1 cellular context compared by ENCODE assay signal in genomic region chr11:70397983-70398833, GRCh38.
TF ChIP-seq lines count a peak whose summit lies in the region.

Gene CTTN, plus strand, starts transcription at chr11:70398529. Its CDS starts 8,769 bp downstream, at chr11:70407298.

TF ChIP-seq in K562, 482 proteins besides CTCF, POLR2A, EP300 and RAD21 (continued from another document and continues in another):
- TF ChIP-seq HMBOX1 (IDR thresholded peaks at IDR 0.05) (no peak), OTX1 (CRISPR knock-in tag; IDR thresholded peaks at IDR 0.05) (no peak), GABPB1 (CRISPR knock-in tag; IDR thresholded peaks at IDR 0.05) (peak; percentile 70), HNRNPL (IDR thresholded peaks at IDR 0.05; ENCODE audit: low read depth, low read length) (peak; percentile 25; the same call in 1 of the 2 replicates), KAT8 (IDR thresholded peaks at IDR 0.05; ENCODE audit: low read depth) (no peak), RB1 (IDR thresholded peaks at IDR 0.05; ENCODE audit: low read depth) (peak; percentile 27), USF1 (CRISPR knock-in tag; IDR thresholded peaks at IDR 0.05) (peak; percentile 62), DACH1 (IDR thresholded peaks at IDR 0.05; ENCODE audit: partially characterized antibody) (peak; percentile 44), MXI1 (IDR thresholded peaks at IDR 0.05; ENCODE audit: low read depth, low read length) (0 out of 2 replicates have a peak, but pooled peaks have one; percentile 21), SAP30 (IDR thresholded peaks at IDR 0.05; ENCODE audit: borderline replicate concordance, insufficient read depth, low read depth, low read length, poor library complexity, severe bottlenecking) (peak; percentile 62), NCOA1 (IDR thresholded peaks at IDR 0.05; ENCODE audit: low read depth) (0 out of 2 replicates have a peak, but pooled peaks have one; percentile 40), CREB1 (IDR thresholded peaks at IDR 0.05) (peak; percentile 11; the same call in 1 of the 2 replicates), CREB1 (CRISPR knock-in tag; IDR thresholded peaks at IDR 0.05) (no peak), ZNF232 (CRISPR knock-in tag; IDR thresholded peaks at IDR 0.05) (peak; percentile 69; the same call in 1 of the 2 replicates), HDAC2 (IDR thresholded peaks at IDR 0.05) (peak; percentile 70; the same call in 1 of the 2 replicates), ETV1 (tag; conservative IDR thresholded peaks at IDR 0.05; ENCODE audit: low read depth) (peak; percentile 56), ZBTB11 (CRISPR knock-in tag; IDR thresholded peaks at IDR 0.05) (peak; percentile 73 to 79 (median 73); a peak in 5 of 6 replicates), SRSF3 (IDR thresholded peaks at IDR 0.05; ENCODE audit: insufficient read depth, low read length) (no peak), ZNF124 (CRISPR knock-in tag; IDR thresholded peaks at IDR 0.05) (no peak), ESRRA (IDR thresholded peaks at IDR 0.05; ENCODE audit: borderline replicate concordance, low read depth) (peak; percentile 91; the same call in 1 of the 2 replicates), ZFPM2 (CRISPR knock-in tag; IDR thresholded peaks at IDR 0.05) (no peak), SP2 (IDR thresholded peaks at IDR 0.05; ENCODE audit: extremely low read depth, low read depth, low read length, poor library complexity, severe bottlenecking) (no peak), CEBPG (CRISPR knock-in tag; IDR thresholded peaks at IDR 0.05) (peak; percentile 21; the same call in 1 of the 2 replicates), CEBPG (tag; conservative IDR thresholded peaks at IDR 0.05 in 1 of 2, IDR thresholded peaks at IDR 0.05 in 1 of 2) (no peak), ERF (CRISPR knock-in tag; IDR thresholded peaks at IDR 0.05) (0 out of 2 replicates have a peak, but pooled peaks have one; percentile 26), VEZF1 (CRISPR knock-in tag; IDR thresholded peaks at IDR 0.05) (peak; percentile 85), MAFK (IDR thresholded peaks at IDR 0.05; ENCODE audit: low read length) (no peak), SRSF9 (IDR thresholded peaks at IDR 0.05; ENCODE audit: borderline replicate concordance, low read depth, low read length) (no peak), SPI1 (IDR thresholded peaks at IDR 0.05; ENCODE audit: borderline replicate concordance, low read depth, low read length) (peak; percentile 69), CTBP1 (IDR thresholded peaks at IDR 0.05; ENCODE audit: borderline replicate concordance) (peak; percentile 26; the same call in 1 of the 2 replicates), ARID4B (CRISPR knock-in tag; IDR thresholded peaks at IDR 0.05) (peak; percentile 80; the same call in 1 of the 2 replicates), PHF8 (IDR thresholded peaks at IDR 0.05; ENCODE audit: borderline replicate concordance, low read length) (peak; percentile 80; the same call in 1 of the 2 replicates), MXD1 (CRISPR knock-in tag; IDR thresholded peaks at IDR 0.05; ENCODE audit: borderline replicate concordance, poor library complexity, severe bottlenecking) (peak; percentile 16), ZNF778 (CRISPR knock-in tag; IDR thresholded peaks at IDR 0.05) (no peak), HNRNPLL (IDR thresholded peaks at IDR 0.05; ENCODE audit: low read depth, low read length, poor library complexity, severe bottlenecking) (peak; percentile 59), JUNB (CRISPR knock-in tag; conservative IDR thresholded peaks at IDR 0.05) (no peak), BACH1 (tag; IDR thresholded peaks at IDR 0.05) (no peak), EP400 (IDR thresholded peaks at IDR 0.05) (peak; percentile 93), TAF1 (IDR thresholded peaks at IDR 0.05; ENCODE audit: control insufficient read depth, extremely low read depth, insufficient read depth, low read length, severe bottlenecking) (peak; percentile 71), NONO (IDR thresholded peaks at IDR 0.05; ENCODE audit: low read depth in 2 of 2, low read length in 1 of 2) (peak; percentile 62 to 69; a peak in 3 of 4 replicates), MAZ (CRISPR knock-in tag; conservative IDR thresholded peaks at IDR 0.05 in 1 of 2, IDR thresholded peaks at IDR 0.05 in 1 of 2) (peak; percentile 43 to 47; a peak in 1 of 4 replicates), ZNF263 (CRISPR knock-in tag; IDR thresholded peaks at IDR 0.05; ENCODE audit: borderline replicate concordance) (peak; percentile 81), NBN (IDR thresholded peaks at IDR 0.05; ENCODE audit: low read depth) (peak; percentile 74; the same call in 1 of the 2 replicates), THAP7 (CRISPR knock-in tag; IDR thresholded peaks at IDR 0.05) (no peak), THAP12 (CRISPR knock-in tag; IDR thresholded peaks at IDR 0.05) (peak; percentile 36; the same call in 1 of the 2 replicates)
